8 cellular contexts compared by ENCODE assay signal in the genomic region with DNA sequence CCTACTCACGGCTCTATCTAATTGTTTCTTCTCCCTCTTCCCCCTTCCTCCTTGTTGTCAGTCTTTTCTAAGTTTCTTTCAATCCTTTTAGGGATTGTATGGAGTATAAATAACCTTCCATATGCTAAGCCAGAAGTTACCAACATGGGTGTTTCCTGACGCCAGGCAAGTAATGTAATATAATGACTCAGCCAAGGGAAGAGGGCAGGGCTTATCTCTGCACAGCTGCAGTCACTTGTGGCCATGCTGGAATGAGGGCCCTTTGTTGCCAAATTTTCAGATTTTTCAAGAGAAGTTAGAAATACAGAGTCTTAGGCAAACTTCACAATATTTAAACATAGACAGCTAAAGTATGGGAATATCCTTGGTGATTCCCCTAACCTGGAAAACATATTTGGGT.
A peak's percentile ranks its signal among the peaks of the same experiment; 100 is the strongest.
DNase-seq lines count a peak whose midpoint lies in the region; ATAC-seq and TF ChIP-seq lines count a peak whose summit lies in the region.

No MANE protein-coding gene starts in this region.

- intact Hi-C loops in natural killer cell (cut with micrococcal nuclease) (no loop called here), upper lobe of right lung (cut with DNase I) (no loop called here)

- H3K27ac ChIP-seq in RWPE2 (ENCODE audit: poor library complexity, severe bottlenecking) (no peak overlapping the region), upper lobe of right lung (no peak overlapping the region)

- peak overlapping the region; percentile 15 for H3K4me3 Mint-ChIP-seq in natural killer cell treated with Interleukin-12 subunit alpha and Interleukin-12 subunit beta and Interleukin-15 and Interleukin-18, amount 100 ng/mL, for 72 hours
- no peak overlapping the region for H3K4me3 Mint-ChIP-seq in natural killer cell

- H3K27me3 ChIP-seq in RWPE2 (ENCODE audit: insufficient read depth, poor library complexity, severe bottlenecking) (no peaks in the 10 kb centered on the region), upper lobe of right lung (no peaks in the 10 kb centered on the region)

- no peak overlapping the region for H3K27ac Mint-ChIP-seq in natural killer cell treated with Interleukin-12 subunit alpha and Interleukin-12 subunit beta and Interleukin-15 and Interleukin-18, amount 100 ng/mL, for 72 hours
- no peak overlapping the region for H3K27ac Mint-ChIP-seq in natural killer cell

- peaks cover 0 to 16% of the 10 kb centered on the region in 2 donors for H3K27me3 Mint-ChIP-seq in natural killer cell treated with Interleukin-12 subunit alpha and Interleukin-12 subunit beta and Interleukin-15 and Interleukin-18, amount 100 ng/mL, for 72 hours
- no peaks in the 10 kb centered on the region for H3K27me3 Mint-ChIP-seq in natural killer cell (ENCODE audit: low read depth in 2 of 2)

- H3K9me3 ChIP-seq in RWPE2 (ENCODE audit: severe bottlenecking) (no peaks in the 10 kb centered on the region), upper lobe of right lung (no peaks in the 10 kb centered on the region)

- H3K9me3 Mint-ChIP-seq in natural killer cell treated with Interleukin-12 subunit alpha and Interleukin-12 subunit beta and Interleukin-15 and Interleukin-18, amount 100 ng/mL, for 72 hours = no peaks in the 10 kb centered on the region
- H3K9me3 Mint-ChIP-seq in natural killer cell = no peaks in the 10 kb centered on the region

- no peak for ATAC-seq in natural killer cell treated with Interleukin-12 subunit alpha and Interleukin-12 subunit beta and Interleukin-15 and Interleukin-18, amount 100 ng/mL, for 72 hours
- ATAC-seq in natural killer cell (no peak), RWPE2 (ENCODE audit: low read depth) (peak; percentile 65; the same call in 1 of the 3 replicates), upper lobe of right lung (peak; percentile 71), GM18907 (IDR thresholded peaks at IDR 0.05; ENCODE audit: unreplicated experiment) (no peak), HG02798 (IDR thresholded peaks at IDR 0.05; ENCODE audit: poor library complexity, unreplicated experiment) (no peak), HG03139 (IDR thresholded peaks at IDR 0.05; ENCODE audit: unreplicated experiment) (no peak)

- H3K4me1 ChIP-seq in RWPE2 (ENCODE audit: insufficient read depth, poor library complexity, severe bottlenecking) (no peaks in the 10 kb centered on the region), upper lobe of right lung (peaks cover 11% of the 10 kb centered on the region)

- peaks cover 8 to 26% of the 10 kb centered on the region in 2 donors for H3K4me1 Mint-ChIP-seq in natural killer cell treated with Interleukin-12 subunit alpha and Interleukin-12 subunit beta and Interleukin-15 and Interleukin-18, amount 100 ng/mL, for 72 hours (ENCODE audit: low read depth in 2 of 2)
- H3K4me1 Mint-ChIP-seq in natural killer cell = peaks cover 0 to 20% of the 10 kb centered on the region in 2 donors

- no peak overlapping the region for H3K4me3 ChIP-seq in RWPE2 (ENCODE audit: severe bottlenecking)
- H3K4me3 ChIP-seq in fibroblast of mammary gland (ENCODE audit: control insufficient read depth, low read depth, low read length) = no peak overlapping the region
- no peak overlapping the region for H3K4me3 ChIP-seq in upper lobe of right lung

- no peak for DNase-seq in natural killer cell treated with Interleukin-12 subunit alpha and Interleukin-12 subunit beta and Interleukin-15 and Interleukin-18, amount 100 ng/mL, for 72 hours (ENCODE audit: low spot score)
- DNase-seq in natural killer cell = no peak
- no peak for DNase-seq in RWPE2 (ENCODE audit: low spot score)
- DNase-seq in fibroblast of mammary gland (ENCODE audit: low read depth) = peak; percentile 54
- DNase-seq in upper lobe of right lung = no peak

- H3K36me3 Mint-ChIP-seq in natural killer cell treated with Interleukin-12 subunit alpha and Interleukin-12 subunit beta and Interleukin-15 and Interleukin-18, amount 100 ng/mL, for 72 hours = no peaks in the 10 kb centered on the region
- H3K36me3 Mint-ChIP-seq in natural killer cell = no peaks in the 10 kb centered on the region

- TF ChIP-seq CTCF in natural killer cell (IDR thresholded peaks at IDR 0.05) = no peak
- no peak for TF ChIP-seq CTCF in RWPE2 (IDR thresholded peaks at IDR 0.05; ENCODE audit: poor library complexity, severe bottlenecking)
- TF ChIP-seq CTCF in fibroblast of mammary gland (conservative IDR thresholded peaks at IDR 0.05; ENCODE audit: control insufficient read depth, insufficient read depth, low read depth, low read length) = no peak
- no peak for TF ChIP-seq CTCF in upper lobe of right lung (IDR thresholded peaks at IDR 0.05)

- no peaks in the 10 kb centered on the region for H3K36me3 ChIP-seq in RWPE2 (ENCODE audit: low read depth)
- no peaks in the 10 kb centered on the region for H3K36me3 ChIP-seq in upper lobe of right lung

Comparison
In these comparisons a context has a peak if more than half of its experiments do, and no peak if none do; other contexts are left out.
1. ATAC-seq: peak in RWPE2 (single experiment) and upper lobe of right lung (single experiment); none in natural killer cell treated with Interleukin-12 subunit alpha and Interleukin-12 subunit beta and Interleukin-15 and Interleukin-18, amount 100 ng/mL, for 72 hours (0 of 2), natural killer cell (0 of 3), GM18907 (single experiment), HG02798 (single experiment) and HG03139 (single experiment).